Comparison of ENCODE assay signal across 8 cellular contexts in genomic region chr12:122031342-122032216, GRCh38. TPM values are rescaled to one million over a fixed set of nuclear protein-coding genes. Genes with fewer than 3 reads are reported as not detected.
DNase-seq lines count a peak whose midpoint lies in the region; ATAC-seq and TF ChIP-seq lines count a peak whose summit lies in the region.

No MANE protein-coding gene starts in this region.

- H3K27me3 ChIP-seq in lung (ENCODE audit: control insufficient read depth, insufficient read depth) (no peaks in the 10 kb centered on the region), stomach (no peaks in the 10 kb centered on the region)

- DNase-seq in AG09309 (ENCODE audit: low read depth) (no peak), HCEC 1CT (peak; percentile 31), WTC11 (ENCODE audit: low spot score) (peak; percentile 85), lung (ENCODE audit: low spot score) (peak; percentile 61), stomach (peak; percentile 65), NCI-H1436 (lab: John Stamatoyannopoulos, UW) (no peak)
- no peak for DNase-seq in central memory CD8-positive, alpha-beta T cell (ENCODE audit: low spot score in 2 of 2)

- H3K36me3 ChIP-seq in lung (ENCODE audit: control insufficient read depth in 2 of 2, insufficient read depth in 2 of 2, low read length in 2 of 2) (peaks cover 0 to 4% of the 10 kb centered on the region in 2 donors), stomach (peaks cover 6 to 18% (median 16%) of the 10 kb centered on the region in 4 donors)

- peaks cover 25% of the 10 kb centered on the region for H3K4me1 Mint-ChIP-seq in WTC11
- peaks cover 18% of the 10 kb centered on the region for H3K4me1 Mint-ChIP-seq in central memory CD8-positive, alpha-beta T cell

- POLR2A ChIA-PET in WTC11 (lab: Charles Lee) = no interaction called here

- ATAC-seq in WTC11 (peak; percentile 95), lung (ENCODE audit: insufficient read depth, low FRiP score) (no peak), HG03175 (IDR thresholded peaks at IDR 0.05; ENCODE audit: unreplicated experiment) (no peak)
- ATAC-seq in central memory CD8-positive, alpha-beta T cell (replicated peaks; ENCODE audit: extremely low read depth, poor library complexity, severe bottlenecking) = peak; percentile 41

- H3K27me3 Mint-ChIP-seq in WTC11 (ENCODE audit: low read depth) = no peaks in the 10 kb centered on the region
- H3K27me3 Mint-ChIP-seq in central memory CD8-positive, alpha-beta T cell = peaks cover 21% of the 10 kb centered on the region

- WGBS in lung, 2 donors = 68 to 72% methylated on average over 21 of the region's 21 CpGs
- WGBS in stomach, 5 donors = 63 to 81% (median 68%) methylated on average over 13 to 21 of the region's 21 CpGs

- no peaks in the 10 kb centered on the region for H3K9me3 Mint-ChIP-seq in WTC11
- no peaks in the 10 kb centered on the region for H3K9me3 Mint-ChIP-seq in central memory CD8-positive, alpha-beta T cell

- H3K36me3 Mint-ChIP-seq in WTC11 = peaks cover 16% of the 10 kb centered on the region
- peaks cover 4% of the 10 kb centered on the region for H3K36me3 Mint-ChIP-seq in central memory CD8-positive, alpha-beta T cell (ENCODE audit: insufficient read depth)

- H3K27ac Mint-ChIP-seq in WTC11 = peak overlapping the region; percentile 70
- H3K27ac Mint-ChIP-seq in central memory CD8-positive, alpha-beta T cell (ENCODE audit: low read depth) = peak overlapping the region; percentile 55

- intact Hi-C loops in stomach (cut with DNase I; ENCODE audit: low total_unique reads) = no loop called here

- H3K9me3 ChIP-seq in lung (ENCODE audit: control insufficient read depth in 2 of 2, insufficient read depth in 1 of 2, low read length in 1 of 2) (no peaks in the 10 kb centered on the region), stomach (no peaks in the 10 kb centered on the region)

- H3K4me3 Mint-ChIP-seq in WTC11 = no peak overlapping the region
- no peak overlapping the region for H3K4me3 Mint-ChIP-seq in central memory CD8-positive, alpha-beta T cell

- TF ChIP-seq CTCF in AG09309 (IDR thresholded peaks at IDR 0.05; ENCODE audit: control insufficient read depth, insufficient read depth, low read depth, low read length, missing control alignments) (peak; percentile 75), WTC11 (IDR thresholded peaks at IDR 0.05) (peak; percentile 83), lung (IDR thresholded peaks at IDR 0.05; ENCODE audit: control extremely low read depth, extremely low read depth) (peak; percentile 40), stomach (IDR thresholded peaks at IDR 0.05) (peak in 5 of 7 experiments; percentile 51 to 86 (median 75))

- CTCF ChIA-PET in WTC11 (lab: Charles Lee) = interaction anchor here (0.6 to 1.5 kb wide), 17 partner anchors 10 to 387 kb away, joined by 3 to 7 read pairs (median 3); partner anchors contain the start of genes B3GNT4, BCL7A, CFAP251 and RHOF

- no peak for TF ChIP-seq EP300 in stomach (IDR thresholded peaks at IDR 0.05)

- TF ChIP-seq POLR2A in stomach (IDR thresholded peaks at IDR 0.05) = no peak

- H3K27ac ChIP-seq in lung (ENCODE audit: low read depth in 1 of 2, low read length in 1 of 2) = no peak overlapping the region
- H3K27ac ChIP-seq in stomach = no peak overlapping the region

- peaks cover 0 to 5% of the 10 kb centered on the region in 2 donors for H3K4me1 ChIP-seq in lung (ENCODE audit: control insufficient read depth in 2 of 2, insufficient read depth in 2 of 2, low read length in 2 of 2)
- H3K4me1 ChIP-seq in stomach = peaks cover 0 to 22% (median 4%) of the 10 kb centered on the region in 4 donors

- H3K4me3 ChIP-seq in AG09309 (ENCODE audit: control insufficient read depth, low read depth, low read length) (no peak overlapping the region), lung (no peak overlapping the region), stomach (no peak overlapping the region)

TF ChIP-seq in WTC11, 78 proteins besides CTCF, POLR2A, EP300 and RAD21:
- TF ChIP-seq, protein P1, sequence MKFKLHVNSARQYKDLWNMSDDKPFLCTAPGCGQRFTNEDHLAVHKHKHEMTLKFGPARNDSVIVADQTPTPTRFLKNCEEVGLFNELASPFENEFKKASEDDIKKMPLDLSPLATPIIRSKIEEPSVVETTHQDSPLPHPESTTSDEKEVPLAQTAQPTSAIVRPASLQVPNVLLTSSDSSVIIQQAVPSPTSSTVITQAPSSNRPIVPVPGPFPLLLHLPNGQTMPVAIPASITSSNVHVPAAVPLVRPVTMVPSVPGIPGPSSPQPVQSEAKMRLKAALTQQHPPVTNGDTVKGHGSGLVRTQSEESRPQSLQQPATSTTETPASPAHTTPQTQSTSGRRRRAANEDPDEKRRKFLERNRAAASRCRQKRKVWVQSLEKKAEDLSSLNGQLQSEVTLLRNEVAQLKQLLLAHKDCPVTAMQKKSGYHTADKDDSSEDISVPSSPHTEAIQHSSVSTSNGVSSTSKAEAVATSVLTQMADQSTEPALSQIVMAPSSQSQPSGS (CRISPR knock-in tag; IDR thresholded peaks at IDR 0.05; ENCODE audit: borderline replicate concordance, low read depth) = no peak
- TF ChIP-seq PRRX2 (CRISPR knock-in tag; IDR thresholded peaks at IDR 0.05) (no peak), SP1 (CRISPR knock-in tag; conservative IDR thresholded peaks at IDR 0.05) (no peak), FOXP4 (CRISPR knock-in tag; IDR thresholded peaks at IDR 0.05) (no peak), TEAD1 (CRISPR knock-in tag; IDR thresholded peaks at IDR 0.05) (no peak), ZNF423 (CRISPR knock-in tag; IDR thresholded peaks at IDR 0.05) (no peak), ZNF121 (CRISPR knock-in tag; IDR thresholded peaks at IDR 0.05) (no peak), CREM (CRISPR knock-in tag; IDR thresholded peaks at IDR 0.05) (no peak), ZBTB43 (CRISPR knock-in tag; IDR thresholded peaks at IDR 0.05) (no peak), GRHL2 (CRISPR knock-in tag; IDR thresholded peaks at IDR 0.05; ENCODE audit: insufficient replicate concordance, severe bottlenecking) (no peak), FOXP1 (CRISPR knock-in tag; IDR thresholded peaks at IDR 0.05; ENCODE audit: borderline replicate concordance) (no peak), ZSCAN18 (CRISPR knock-in tag; IDR thresholded peaks at IDR 0.05) (no peak), JUN (CRISPR knock-in tag; IDR thresholded peaks at IDR 0.05) (no peak), SMAD3 (CRISPR knock-in tag; IDR thresholded peaks at IDR 0.05; ENCODE audit: borderline replicate concordance) (no peak), ZNF263 (CRISPR knock-in tag; IDR thresholded peaks at IDR 0.05; ENCODE audit: low read depth) (no peak), ATF3 (CRISPR knock-in tag; conservative IDR thresholded peaks at IDR 0.05) (no peak)
- TF ChIP-seq, protein P2, sequence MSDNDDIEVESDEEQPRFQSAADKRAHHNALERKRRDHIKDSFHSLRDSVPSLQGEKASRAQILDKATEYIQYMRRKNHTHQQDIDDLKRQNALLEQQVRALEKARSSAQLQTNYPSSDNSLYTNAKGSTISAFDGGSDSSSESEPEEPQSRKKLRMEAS (CRISPR knock-in tag; IDR thresholded peaks at IDR 0.05) = no peak
TF ChIP-seq in WTC11: peak in this region for 0.

RNA-seq across cellular contexts. Expression of gene BCL7A, which starts 9.9 kb away (rescaled TPM):
- total RNA-seq in WTC11 (2021) = 14.6 to 19.7 TPM (median 15.8 TPM) in 3 replicates
- total RNA-seq in lung = 10 to 100 TPM; 13.2 to 21.2 TPM
- polyA plus RNA-seq in lung = 1 to 10 TPM; 3.4 to 4.5 TPM
- total RNA-seq in stomach = 10 to 100 TPM in 1 of 5 donors, 1 to 10 TPM in 4; 2.0 to 11.6 (median 2.9) TPM
- 1 to 10 TPM; 1.5 to 3.4 (median 2.6) TPM for polyA plus RNA-seq in stomach

RNA-seq across cellular contexts. Expression of gene MLXIP, which starts 47.0 kb away (rescaled TPM):
- total RNA-seq in WTC11 (2021) = 40.5 to 49.4 TPM (median 44.4 TPM) in 3 replicates
- 10 to 100 TPM; 47.0 to 58.8 TPM for total RNA-seq in lung
- 10 to 100 TPM; 29.1 to 30.5 TPM for polyA plus RNA-seq in lung
- total RNA-seq in stomach = 100 to 1,000 TPM in 1 of 5 donors, 10 to 100 TPM in 4; 34.5 to 140 (median 37.1) TPM
- polyA plus RNA-seq in stomach = 10 to 100 TPM; 12.3 to 28.0 (median 16.6) TPM

Comparison
In these comparisons a context has a peak if more than half of its experiments do, and no peak if none do; other contexts are left out.
1. DNase-seq: peak in HCEC 1CT (single experiment), WTC11 (single experiment), lung (single experiment) and stomach (single experiment); none in AG09309 (single experiment), central memory CD8-positive, alpha-beta T cell (0 of 2) and NCI-H1436 (single experiment).
2. ATAC-seq: peak in WTC11 (single experiment) and central memory CD8-positive, alpha-beta T cell (single experiment); none in lung (single experiment) and HG03175 (single experiment).
3. Peak in every context shown above with its lines, with median percentiles within 50 percentile points of each other: CTCF ChIP-seq.